In the genomic region with DNA sequence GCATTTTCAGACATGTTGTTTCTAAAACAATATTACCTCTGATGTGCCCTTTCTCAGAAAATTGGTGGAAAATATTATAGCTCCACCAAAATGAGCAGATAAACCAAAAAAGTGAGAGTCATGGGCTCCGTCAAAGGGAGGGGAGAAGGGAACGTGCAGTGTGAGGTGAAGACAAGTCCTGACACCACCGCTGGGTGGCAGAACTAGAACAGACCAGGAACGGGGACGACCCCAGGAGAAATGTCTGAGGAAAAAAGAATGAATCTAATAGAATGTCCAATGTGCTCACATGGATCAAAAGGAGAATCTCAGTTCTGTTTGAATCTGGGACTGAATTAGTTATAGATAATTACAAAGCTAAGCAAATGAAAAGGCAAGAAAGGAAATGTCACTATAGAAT, we compare ENCODE assay signal across 8 cellular contexts. TPM values are rescaled to one million over a fixed set of nuclear protein-coding genes. Genes with fewer than 3 reads are reported as not detected.
DNase-seq lines count a peak whose midpoint lies in the region; ATAC-seq and TF ChIP-seq lines count a peak whose summit lies in the region.

No MANE protein-coding gene starts in this region.

- H3K9ac ChIP-seq in DND-41 (ENCODE audit: low read depth, low read length), result no peak overlapping the region

- no peak overlapping the region for H3K27ac ChIP-seq in DND-41 (ENCODE audit: low read length)

- H3K36me3 ChIP-seq in DND-41 (ENCODE audit: insufficient read depth, low read length) (peaks cover 81% of the 10 kb centered on the region), HAP-1 (replicated peaks) (peaks cover 54% of the 10 kb centered on the region)

- H3K4me3 ChIP-seq in DND-41 (ENCODE audit: low read depth in 1 of 2, low read length in 2 of 2) (no peak overlapping the region), HAP-1 (no peak overlapping the region), epithelial cell of esophagus (ENCODE audit: low read length) (no peak overlapping the region)

- H3K4me1 ChIP-seq in DND-41 (ENCODE audit: insufficient read depth, low read length), result no peaks in the 10 kb centered on the region
- H3K4me1 ChIP-seq in HAP-1, result peaks cover 9% of the 10 kb centered on the region

- in situ Hi-C loops in HAP-1 (cut with MboI; ENCODE audit: low sequenced_read_pairs) (loop anchor here (10.0 kb wide), 1 partner anchor 93 kb away; no protein-coding TSS in a partner anchor), SK-MEL-5 (cut with HindIII; ENCODE audit: low pct_unique_long_range_greater_than_20kb, low sequenced_read_pairs) (loop anchor here (25.0 kb wide), 1 partner anchor 330 kb away; no protein-coding TSS in a partner anchor)

- H3K27me3 ChIP-seq in DND-41 (ENCODE audit: insufficient read depth, low read length, poor library complexity) (no peaks in the 10 kb centered on the region), HAP-1 (ENCODE audit: low read depth) (no peaks in the 10 kb centered on the region)

- peak; percentile 14 for TF ChIP-seq CTCF in DND-41 (IDR thresholded peaks at IDR 0.05; ENCODE audit: borderline replicate concordance, extremely low read depth, low read length, poor library complexity, severe bottlenecking)
- TF ChIP-seq CTCF in epithelial cell of esophagus (IDR thresholded peaks at IDR 0.05; ENCODE audit: insufficient read depth, low read depth, low read length, missing control alignments), result peak; percentile 67

- H4K20me1 ChIP-seq in DND-41 (ENCODE audit: insufficient read depth, low read length), result no peaks in the 10 kb centered on the region; the same call in 1 of the 2 replicates

- no peak for DNase-seq in DND-41
- DNase-seq in HAP-1 (ENCODE audit: low spot score in 2 of 2), result peak; percentile 58 to 73
- peak; percentile 71 for DNase-seq in SK-MEL-5 (ENCODE audit: low read depth, low spot score)
- DNase-seq in epithelial cell of esophagus (ENCODE audit: low read depth), result peak; percentile 36
- DNase-seq in pons (ENCODE audit: low spot score), result peak; percentile 24
- no peak for DNase-seq in AG08395 (ENCODE audit: low spot score)
- no peak for DNase-seq in NCI-H2171 (lab: John Stamatoyannopoulos, UW)

- H3K4me2 ChIP-seq in DND-41 (ENCODE audit: insufficient read depth, low read length), result no peak overlapping the region

- H2AFZ ChIP-seq in DND-41 (ENCODE audit: low read depth, low read length), result no peak overlapping the region

- ATAC-seq in DND-41 (ENCODE audit: insufficient read depth, low read depth) (no peak), GM18861 (IDR thresholded peaks at IDR 0.05; ENCODE audit: unreplicated experiment) (no peak)

- no peaks in the 10 kb centered on the region for H3K79me2 ChIP-seq in DND-41 (ENCODE audit: insufficient read depth, low read length)

- H3K9me3 ChIP-seq in DND-41 (ENCODE audit: insufficient read depth, low read length, severe bottlenecking) (no peaks in the 10 kb centered on the region), HAP-1 (no peaks in the 10 kb centered on the region)

RNA-seq across cellular contexts. Expression of gene BCL2, which starts 22.6 kb away (rescaled TPM):
- total RNA-seq in SK-MEL-5 (2014; rRNA removed; shearing (Covaris generic)), result 8.6 and 9.2 TPM in 2 replicates
- polyA plus RNA-seq in SK-MEL-5 (2015; cell fraction: cytosol; rRNA removed), result 6.8 and 8.8 TPM in 2 replicates
- 4.5 and 7.7 TPM in 2 replicates for polyA plus RNA-seq in SK-MEL-5 (2015; cell fraction: nucleus; rRNA removed)

RNA-seq across cellular contexts. Expression of gene KDSR, which starts 24.8 kb away (rescaled TPM):
- 27.6 TPM in 2 replicates for total RNA-seq in SK-MEL-5 (2014; rRNA removed; shearing (Covaris generic))
- polyA plus RNA-seq in SK-MEL-5 (2015; cell fraction: cytosol; rRNA removed), result 45.4 and 59.5 TPM in 2 replicates
- polyA plus RNA-seq in SK-MEL-5 (2015; cell fraction: nucleus; rRNA removed), result 25.0 and 32.6 TPM in 2 replicates

Comparison
In these comparisons a context has a peak if more than half of its experiments do, and no peak if none do; other contexts are left out.
1. DNase-seq: peak in HAP-1 (2 of 2), SK-MEL-5 (single experiment), epithelial cell of esophagus (single experiment) and pons (single experiment); none in DND-41 (single experiment), AG08395 (single experiment) and NCI-H2171 (single experiment).